In the genomic region with DNA sequence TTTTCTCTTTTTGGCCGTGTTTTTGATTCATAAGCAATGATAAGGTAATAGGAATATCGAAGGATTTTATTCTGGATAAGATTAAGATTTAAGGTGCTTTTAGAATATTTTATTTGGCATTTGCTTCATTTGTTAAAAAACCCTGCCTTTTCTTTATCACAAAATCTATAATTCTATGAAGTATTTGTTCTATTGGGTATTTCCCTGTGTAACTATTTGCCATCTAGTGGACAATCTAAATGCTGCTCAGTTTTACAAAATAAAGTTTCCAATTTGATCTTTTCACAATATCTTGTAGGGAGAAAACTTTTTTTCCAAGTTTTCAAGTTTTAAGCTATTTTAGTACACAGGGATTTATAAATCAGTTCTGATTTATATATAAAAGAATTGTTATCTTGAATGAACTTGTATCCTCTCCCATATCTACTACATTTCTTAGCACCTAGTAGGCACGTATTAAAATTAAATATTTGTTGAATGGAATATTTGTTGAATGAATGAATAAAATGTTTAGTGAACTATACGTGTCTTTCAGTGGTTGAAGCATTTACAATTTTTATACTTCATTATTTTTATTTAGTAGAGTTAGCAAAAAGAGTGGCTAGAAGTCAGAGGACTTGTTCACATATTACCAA, we compare ENCODE assay signal across 12 cellular contexts. TPM values are rescaled to one million over a fixed set of nuclear protein-coding genes. Genes with fewer than 3 reads are reported as not detected.
DNase-seq lines count a peak whose midpoint lies in the region; ATAC-seq, FAIRE-seq and TF ChIP-seq lines count a peak whose summit lies in the region.
"Had no signal": no experiment of that assay in that cellular context is flagged by ENCODE, and none has a peak within 500 bp of the region (broad histone marks: within the 10 kb centered on the region; RNA-seq: fewer than 3 reads in every experiment).

No MANE protein-coding gene starts in this region.

- SMC1A ChIA-PET in GM12878 (lab: Charles Lee; ENCODE audit: uncharacterized antibody, unreplicated experiment) = no interaction called here

- H3K9me2 ChIP-seq in MM.1S (replicated peaks; ENCODE audit: insufficient read depth, low read length) (no peaks in the 10 kb centered on the region), neural cell (ENCODE audit: insufficient read depth, low read length) (no peaks in the 10 kb centered on the region)

- CTCF ChIA-PET in GM12878 (lab: Yijun Ruan, JAX) = interaction anchor here (1.6 kb wide), 1 partner anchor 925 kb away, joined by 4 read pairs; no protein-coding TSS in a partner anchor

- H3K4me3 ChIP-seq in DND-41 (ENCODE audit: low read depth in 1 of 2, low read length in 2 of 2) = no peak overlapping the region
- no peak overlapping the region for H3K4me3 ChIP-seq in MM.1S (ENCODE audit: low read length)
- H3K4me3 ChIP-seq in GM12878 = no peak overlapping the region
- no peak overlapping the region for H3K4me3 ChIP-seq in neural cell (ENCODE audit: low read length)

- H4K20me1 ChIP-seq in DND-41 (ENCODE audit: insufficient read depth, low read length) (no peaks in the 10 kb centered on the region), MM.1S (ENCODE audit: insufficient read depth, low read length) (no peaks in the 10 kb centered on the region), GM12878 (ENCODE audit: control insufficient read depth, insufficient read depth) (no peaks in the 10 kb centered on the region), neural cell (ENCODE audit: insufficient read depth) (no peaks in the 10 kb centered on the region)

- H3K36me3 ChIP-seq in DND-41 (ENCODE audit: insufficient read depth, low read length) = no peaks in the 10 kb centered on the region
- H3K36me3 ChIP-seq in MM.1S (replicated peaks; ENCODE audit: insufficient read depth, low read length) = no peaks in the 10 kb centered on the region
- no peaks in the 10 kb centered on the region for H3K36me3 ChIP-seq in GM12878 (ENCODE audit: control insufficient read depth in 2 of 2, insufficient read depth in 2 of 2, low read length in 1 of 2)
- H3K36me3 ChIP-seq in neural cell (ENCODE audit: insufficient read depth, low read length) = no peaks in the 10 kb centered on the region

- H3K9ac ChIP-seq in DND-41 (ENCODE audit: low read depth, low read length) (no peak overlapping the region), MM.1S (ENCODE audit: low read length) (no peak overlapping the region), GM12878 (ENCODE audit: control insufficient read depth, insufficient read depth, low read length) (no peak overlapping the region), neural cell (ENCODE audit: low read length) (no peak overlapping the region)

- H3F3A ChIP-seq in MM.1S (ENCODE audit: insufficient read depth, low read length) = no peaks in the 10 kb centered on the region
- H3F3A ChIP-seq in neural cell (ENCODE audit: insufficient read depth, low read length, poor library complexity, severe bottlenecking) = no peaks in the 10 kb centered on the region

- H3K27me3 ChIP-seq in DND-41 (ENCODE audit: insufficient read depth, low read length, poor library complexity) = no peaks in the 10 kb centered on the region
- H3K27me3 ChIP-seq in MM.1S (replicated peaks; ENCODE audit: insufficient read depth, low read length) = no peaks in the 10 kb centered on the region
- H3K27me3 ChIP-seq in GM12878 (replicated peaks in 1 of 2; ENCODE audit: control insufficient read depth in 2 of 2, insufficient read depth in 2 of 2, low read length in 1 of 2) = no peaks in the 10 kb centered on the region
- no peaks in the 10 kb centered on the region for H3K27me3 ChIP-seq in neural cell (ENCODE audit: insufficient read depth, low read depth, low read length)

- no peak for TF ChIP-seq RAD21 in GM12878 (IDR thresholded peaks at IDR 0.05; ENCODE audit: insufficient read depth, low read depth, low read length)
- peak; percentile 40 for TF ChIP-seq RAD21 in neural cell (conservative IDR thresholded peaks at IDR 0.05)

- no peak for FAIRE-seq in GM12878 (lab: Jason Lieb, UNC)
- FAIRE-seq: GM19239, TTC549 had no signal

- no peak for DNase-seq in DND-41
- DNase-seq in MM.1S = no peak
- DNase-seq in GM12878 (ENCODE audit: low read depth, low spot score) = no peak
- no peak for DNase-seq in DMS 273 treated with DMSO at 0.1 percent for 48 hours (lab: John Stamatoyannopoulos, UW)
- no peak for DNase-seq in foreskin melanocyte
- no peak for DNase-seq in activated T-cell treated with anti-CD3 and anti-CD28 coated beads, Interleukin-2, amount 50 U/mL, for 48 hours
- no peak for DNase-seq in NCI-H748 (lab: John Stamatoyannopoulos, UW; ENCODE audit: unreplicated experiment)
- DNase-seq: H7, right cardiac atrium had no signal

- TF ChIP-seq POLR2A in GM12878 (IDR thresholded peaks at IDR 0.05; ENCODE audit: low read depth, low read length) = no peak

- H3K79me2 ChIP-seq in DND-41 (ENCODE audit: insufficient read depth, low read length) (no peaks in the 10 kb centered on the region), MM.1S (ENCODE audit: low read length) (no peaks in the 10 kb centered on the region), GM12878 (ENCODE audit: control insufficient read depth, insufficient read depth, low read length) (no peaks in the 10 kb centered on the region), neural cell (replicated peaks; ENCODE audit: insufficient read depth, low read length) (no peaks in the 10 kb centered on the region)

- RAD21 ChIA-PET in GM12878 (lab: Charles Lee; ENCODE audit: unreplicated experiment) = no interaction called here

- ATAC-seq in DND-41 (ENCODE audit: insufficient read depth, low read depth) (no peak), GM12878 (no peak)
- ATAC-seq: right cardiac atrium had no signal

- intact Hi-C loops in GM12878 (cut with micrococcal nuclease; ENCODE audit: unreplicated experiment) = no loop called here

- TF ChIP-seq CTCF in DND-41 (IDR thresholded peaks at IDR 0.05; ENCODE audit: borderline replicate concordance, extremely low read depth, low read length, poor library complexity, severe bottlenecking) = peak; percentile 46
- TF ChIP-seq CTCF in MM.1S (IDR thresholded peaks at IDR 0.05; ENCODE audit: low read length) = peak; percentile 41
- peak in 2 of 3 experiments; percentile 7 to 14; a peak in 1 of 6 replicates for TF ChIP-seq CTCF in GM12878 (IDR thresholded peaks at IDR 0.05 in 2 of 3, conservative IDR thresholded peaks at IDR 0.05 in 1 of 3; ENCODE audit: control insufficient read depth in 2 of 3, extremely low read depth in 1 of 3, insufficient read depth in 1 of 3, low read depth in 3 of 3, low read length in 3 of 3)
- TF ChIP-seq CTCF in neural cell (IDR thresholded peaks at IDR 0.05; ENCODE audit: poor library complexity, severe bottlenecking) = peak; percentile 30

- 45% methylated on average over 4 of the region's 4 CpGs for WGBS in GM12878 (ENCODE audit: insufficient coverage, insufficient replicate concordance, low lambda C conversion rate, missing lambda C conversion rate)

- BruUV-seq in GM12878 (replicated peaks; lab: Mats Ljungman, UMichigan) = no TSS peak

- H3K9me3 ChIP-seq in DND-41 (ENCODE audit: insufficient read depth, low read length, severe bottlenecking) (no peaks in the 10 kb centered on the region), MM.1S (replicated peaks; ENCODE audit: insufficient read depth, low read length) (no peaks in the 10 kb centered on the region), GM12878 (replicated peaks; ENCODE audit: control insufficient read depth, insufficient read depth, low read length) (no peaks in the 10 kb centered on the region), neural cell (ENCODE audit: low read length) (no peaks in the 10 kb centered on the region)

- in situ Hi-C loops in GM12878 (cut with MboI) = loop anchor here (10.0 kb wide), 1 partner anchor 344 kb away; no protein-coding TSS in a partner anchor

- H3K4me1 ChIP-seq in DND-41 (ENCODE audit: insufficient read depth, low read length) (peaks cover under 1% of the 10 kb centered on the region; the same call in 1 of the 2 replicates), MM.1S (ENCODE audit: low read length) (no peaks in the 10 kb centered on the region), GM12878 (ENCODE audit: control insufficient read depth, insufficient read depth, low read length) (no peaks in the 10 kb centered on the region)

- POLR2A ChIA-PET in GM12878 (lab: Charles Lee) = interaction anchor here (0.6 kb wide), 1 partner anchor 24 kb away, joined by 3 read pairs; no protein-coding TSS in a partner anchor

- H3K4me2 ChIP-seq in DND-41 (ENCODE audit: insufficient read depth, low read length) (no peak overlapping the region), MM.1S (ENCODE audit: low read depth, low read length) (no peak overlapping the region), GM12878 (ENCODE audit: control insufficient read depth, insufficient read depth) (no peak overlapping the region), neural cell (ENCODE audit: low read length) (no peak overlapping the region)

- H3K27ac ChIP-seq in DND-41 (ENCODE audit: low read length) (no peak overlapping the region), MM.1S (ENCODE audit: low read length) (no peak overlapping the region), GM12878 (ENCODE audit: control insufficient read depth, insufficient read depth) (no peak overlapping the region), neural cell (ENCODE audit: low read length) (no peak overlapping the region)

- no peak overlapping the region for H2AFZ ChIP-seq in DND-41 (ENCODE audit: low read depth, low read length)
- no peak overlapping the region for H2AFZ ChIP-seq in MM.1S (ENCODE audit: low read length)
- H2AFZ ChIP-seq in GM12878 (ENCODE audit: control insufficient read depth, low read depth, low read length) = no peak overlapping the region
- no peak overlapping the region for H2AFZ ChIP-seq in neural cell (ENCODE audit: low read depth, low read length)

- no peak for TF ChIP-seq EP300 in GM12878 (IDR thresholded peaks at IDR 0.05; ENCODE audit: borderline replicate concordance in 1 of 2, control insufficient read depth in 1 of 2, low read depth in 2 of 2, low read length in 2 of 2)
- no peak for TF ChIP-seq EP300 in neural cell (conservative IDR thresholded peaks at IDR 0.05; ENCODE audit: poor library complexity, severe bottlenecking)

RNA-seq across cellular contexts. Expression of a gene that starts 26.5 kb away (rescaled TPM):
- total RNA-seq in GM12878 (2013; cell fraction: nucleolus; rRNA removed) = 2.5 and 2.9 TPM in 2 replicates
- total RNA-seq in GM12878 (2014; rRNA removed) (not detected in 2 replicates), GM12878 (2014; rRNA removed; fragmentation: Illumina TruSeq; extraction: Trizol) (not detected in 2 replicates), GM12878 (2021) (0.31 TPM in 1 of 2 replicates, not detected in the other)
- not detected for polyA plus RNA-seq in GM12878 (2011; ENCODE audit: low read depth)
- polyA plus RNA-seq in GM12878 (2011; rRNA removed) (0.12 and 0.19 TPM in 2 replicates), GM12878 (2014; fragmentation: Illumina TruSeq; extraction: Trizol) (0.13 TPM in 1 of 2 replicates, not detected in the other), GM12878 (2014; fragmentation: Nextera tagmentation; extraction: Ambion mirVana) (under 1 TPM; 0.37 to 0.46 TPM), GM12878 (2014; rRNA removed) (0.19 TPM in 1 of 2 replicates, not detected in the other), GM12878 (2016; fragmentation: Nextera tagmentation; extraction: Ambion mirVana) (under 1 TPM; 0.31 to 0.40 TPM), neural cell (not detected in 2 replicates)
- not detected in 2 replicates for polyA plus RNA-seq in GM12878 (2011; cell fraction: cytosol; rRNA removed)
- polyA plus RNA-seq in GM12878 (2011; cell fraction: nucleus; rRNA removed) = 0.18 and 0.37 TPM in 2 replicates
- polyA plus RNA-seq in GM12878 (2012) = 0.24 and 0.45 TPM in 2 replicates
- 0.31 and 0.44 TPM in 2 replicates for polyA minus RNA-seq in GM12878 (2011; rRNA and poly(A)+ RNA removed)
- not detected in 2 replicates for polyA minus RNA-seq in GM12878 (2011; cell fraction: cytosol; rRNA and poly(A)+ RNA removed)
- polyA minus RNA-seq in GM12878 (2011; cell fraction: nucleus; rRNA and poly(A)+ RNA removed) = 0.73 and 0.86 TPM in 2 replicates
- not detected in 2 replicates for polyA minus RNA-seq in neural cell
- total RNA-seq: H7 had no signal
